11 cellular contexts compared by ENCODE assay signal in genomic region chr18:48956378-48956777, GRCh38. TPM values are rescaled to one million over a fixed set of nuclear protein-coding genes. Genes with fewer than 3 reads are reported as not detected.
DNase-seq lines count a peak whose midpoint lies in the region; ATAC-seq, FAIRE-seq and TF ChIP-seq lines count a peak whose summit lies in the region.
"Had no signal": no experiment of that assay in that cellular context is flagged by ENCODE, and none has a peak within 500 bp of the region (broad histone marks: within the 10 kb centered on the region; RNA-seq: fewer than 3 reads in every experiment).

No MANE protein-coding gene starts in this region.

- H3K9me2 ChIP-seq in HCT116 (ENCODE audit: insufficient read depth) = no peaks in the 10 kb centered on the region

- no peaks in the 10 kb centered on the region for H3K36me3 ChIP-seq in HCT116 (ENCODE audit: control insufficient read depth in 1 of 2, insufficient read depth in 2 of 2, low read length in 2 of 2)
- H3K36me3 ChIP-seq in bronchial epithelial cell (ENCODE audit: control insufficient read depth, insufficient read depth, low read length) = no peaks in the 10 kb centered on the region
- no peaks in the 10 kb centered on the region for H3K36me3 ChIP-seq in mesenchymal stem cell (ENCODE audit: control insufficient read depth in 1 of 2, insufficient read depth in 2 of 2, low read depth in 1 of 2, low read length in 2 of 2)
- H3K36me3 ChIP-seq in thoracic aorta = no peaks in the 10 kb centered on the region

- peak overlapping the region in 1 of 2 experiments; percentile 24 for H3K18ac ChIP-seq in mesenchymal stem cell (ENCODE audit: low read depth in 1 of 2, low read length in 2 of 2)

- no peak overlapping the region for H2BK5ac ChIP-seq in mesenchymal stem cell (ENCODE audit: low read depth, low read length, poor library complexity, severe bottlenecking)

- WGBS in mesenchymal stem cell = 100% methylated on average over 2 of the region's 2 CpGs

- H3K4ac ChIP-seq in mesenchymal stem cell (ENCODE audit: low read depth in 1 of 2, low read length in 2 of 2) = no peak overlapping the region

- H3K27me3 ChIP-seq in HCT116 (ENCODE audit: insufficient read depth, low read length) (no peaks in the 10 kb centered on the region), bronchial epithelial cell (ENCODE audit: control insufficient read depth, insufficient read depth, low read length) (no peaks in the 10 kb centered on the region), mesenchymal stem cell (ENCODE audit: control insufficient read depth in 1 of 2, insufficient read depth in 1 of 2, low read length in 2 of 2) (no peaks in the 10 kb centered on the region), thoracic aorta (replicated peaks; ENCODE audit: insufficient read depth) (no peaks in the 10 kb centered on the region)

- peaks cover 24 to 51% of the 10 kb centered on the region in 2 experiments for H3K4me1 ChIP-seq in HCT116 (ENCODE audit: control insufficient read depth in 1 of 2, insufficient read depth in 2 of 2, low read length in 2 of 2)
- peaks cover 10% of the 10 kb centered on the region for H3K4me1 ChIP-seq in mesenchymal stem cell (ENCODE audit: control insufficient read depth, insufficient read depth, low read depth, low read length)
- H3K4me1 ChIP-seq in thoracic aorta (ENCODE audit: control insufficient read depth in 1 of 2, low read depth in 2 of 2) = peaks cover 30 to 67% of the 10 kb centered on the region in 2 donors

- H2BK120ac ChIP-seq in mesenchymal stem cell (ENCODE audit: low read depth, low read length) = no peak overlapping the region

- no peaks in the 10 kb centered on the region for H3K9me3 ChIP-seq in HCT116 (ENCODE audit: control insufficient read depth in 1 of 2, insufficient read depth in 1 of 2, low read depth in 1 of 2, low read length in 2 of 2)
- no peaks in the 10 kb centered on the region for H3K9me3 ChIP-seq in mesenchymal stem cell (ENCODE audit: control insufficient read depth, low read length)
- H3K9me3 ChIP-seq in thoracic aorta = no peaks in the 10 kb centered on the region

- FAIRE-seq in bronchial epithelial cell (lab: Jason Lieb, UNC) = no peak
- no peak for FAIRE-seq in GM12892 (lab: Jason Lieb, UNC)

- H3K14ac ChIP-seq in mesenchymal stem cell (ENCODE audit: low read length in 2 of 2) = no peak overlapping the region

- TF ChIP-seq CTCF in HCT116 (IDR thresholded peaks at IDR 0.05 in 2 of 3, conservative IDR thresholded peaks at IDR 0.05 in 1 of 3; ENCODE audit: borderline replicate concordance in 1 of 3, insufficient read depth in 1 of 3, low read depth in 2 of 3, low read length in 2 of 3) = no peak
- no peak for TF ChIP-seq CTCF in bronchial epithelial cell (IDR thresholded peaks at IDR 0.05; ENCODE audit: insufficient read depth, low read length, severe bottlenecking)
- TF ChIP-seq CTCF in thoracic aorta (IDR thresholded peaks at IDR 0.05) = no peak

- peak overlapping the region; percentile 50 for H3K4me2 ChIP-seq in HCT116 (ENCODE audit: low read length)
- H3K4me2 ChIP-seq in mesenchymal stem cell (ENCODE audit: low read length, poor library complexity, severe bottlenecking) = no peak overlapping the region

- H3K27ac ChIP-seq in HCT116 (ENCODE audit: low read depth, low read length) = no peak overlapping the region
- H3K27ac ChIP-seq in mesenchymal stem cell (ENCODE audit: low read length, poor library complexity, severe bottlenecking) = no peak overlapping the region
- peak overlapping the region; percentile 99 to 100 for H3K27ac ChIP-seq in thoracic aorta

- RAD21 ChIA-PET in HCT116 (lab: Charles Lee; ENCODE audit: low non-redundant PET in 1 of 2, low total read pairs in 2 of 2, uncharacterized antibody in 2 of 2, unreplicated experiment in 2 of 2) = no interaction called here

- TF ChIP-seq POLR2A in HCT116 (IDR thresholded peaks at IDR 0.05; ENCODE audit: borderline replicate concordance, extremely low read depth, insufficient read depth, insufficient read length) (no peak), GM12892 (IDR thresholded peaks at IDR 0.05; ENCODE audit: low read depth, low read length) (no peak)

- POLR2A ChIA-PET in HCT116 (lab: Charles Lee) = no interaction called here

- H4K8ac ChIP-seq in mesenchymal stem cell (ENCODE audit: low read length) = no peak overlapping the region

- no peaks in the 10 kb centered on the region for H4K20me1 ChIP-seq in HCT116 (ENCODE audit: insufficient read depth)

- no peak overlapping the region for H4K91ac ChIP-seq in mesenchymal stem cell (ENCODE audit: low read length)

- H3K79me2 ChIP-seq in HCT116 (ENCODE audit: insufficient read depth, low read length) = no peaks in the 10 kb centered on the region

- ATAC-seq in HCT116 (no peak), thoracic aorta (ENCODE audit: insufficient number of reproducible peaks, low FRiP score, low read depth) (no peak), GM18511 (IDR thresholded peaks at IDR 0.05; ENCODE audit: unreplicated experiment) (no peak)

- H2BK12ac ChIP-seq in mesenchymal stem cell (ENCODE audit: low read length in 2 of 2) = peak overlapping the region in 1 of 2 experiments; percentile 43

- TF ChIP-seq RAD21 in HCT116 (IDR thresholded peaks at IDR 0.05; ENCODE audit: low read depth) = no peak

- H2AK5ac ChIP-seq in mesenchymal stem cell (ENCODE audit: low read length, severe bottlenecking) = no peak overlapping the region

- H3K9ac ChIP-seq in HCT116 (ENCODE audit: low read length) (no peak overlapping the region), mesenchymal stem cell (ENCODE audit: low read length) (peak overlapping the region; percentile 88)

- H2AFZ ChIP-seq in HCT116 (ENCODE audit: low read depth, low read length, poor library complexity, severe bottlenecking) (no peak overlapping the region), mesenchymal stem cell (ENCODE audit: low read depth, low read length) (no peak overlapping the region)

- DNase-seq in HCT116 (ENCODE audit: low read depth, low spot score) (no peak), bronchial epithelial cell (ENCODE audit: low read depth) (peak; percentile 66), mesenchymal stem cell (peak; percentile 84), thoracic aorta (ENCODE audit: low spot score) (no peak), NCI-H1930 (lab: John Stamatoyannopoulos, UW) (no peak), GM12892 (ENCODE audit: insufficient read length) (no peak), GM19238 (ENCODE audit: insufficient read length, low spot score) (no peak)
- DNase-seq: activated CD4-positive, alpha-beta T cell treated with anti-CD3 and anti-CD28 coated beads for 1 hour; NCI-H1048; stimulated activated CD8-positive, alpha-beta memory T cell treated with anti-CD3 and anti-CD28 coated beads, Interleukin-4, amount 100 ng/mL, for 48 hours had no signal

- no peaks in the 10 kb centered on the region for H3K79me1 ChIP-seq in mesenchymal stem cell (replicated peaks; ENCODE audit: low read length, poor library complexity, severe bottlenecking)

- intact Hi-C loops in HCT116 (cut with micrococcal nuclease) = no loop called here

- BruUV-seq in HCT116 (replicated peaks; lab: Mats Ljungman, UMichigan) = no TSS peak

- H2BK15ac ChIP-seq in mesenchymal stem cell (ENCODE audit: low read depth, poor library complexity, severe bottlenecking) = no peak overlapping the region

- H3K23ac ChIP-seq in mesenchymal stem cell (ENCODE audit: low read length in 2 of 2) = no peak overlapping the region

- CTCF ChIA-PET in HCT116 (lab: Charles Lee) = no interaction called here

- H3K4me3 ChIP-seq in HCT116 (replicated peaks in 1 of 2; ENCODE audit: low read depth in 1 of 2, low read length in 2 of 2) = no peak overlapping the region
- no peak overlapping the region for H3K4me3 ChIP-seq in bronchial epithelial cell (ENCODE audit: low read depth, low read length)
- peak overlapping the region in 1 of 2 experiments; percentile 38 for H3K4me3 ChIP-seq in mesenchymal stem cell (ENCODE audit: insufficient read depth in 1 of 2, low read depth in 1 of 2, low read length in 2 of 2)
- H3K4me3 ChIP-seq in thoracic aorta = no peak overlapping the region

TF ChIP-seq in HCT116, 20 proteins besides CTCF, POLR2A, EP300 and RAD21:
- TF ChIP-seq ZBTB33 (IDR thresholded peaks at IDR 0.05; ENCODE audit: extremely low read depth, insufficient replicate concordance, low read length) = no peak
- no peak for TF ChIP-seq CEBPB (IDR thresholded peaks at IDR 0.05; ENCODE audit: low read depth)
- TF ChIP-seq TCF7L2 (IDR thresholded peaks at IDR 0.05; ENCODE audit: borderline replicate concordance, extremely low read depth, insufficient read depth, insufficient read length) = no peak
- TF ChIP-seq POLR2AphosphoS5 (IDR thresholded peaks at IDR 0.05; ENCODE audit: low read depth, low read length) = no peak
- no peak for TF ChIP-seq EZH2phosphoT487 (IDR thresholded peaks at IDR 0.05; ENCODE audit: borderline replicate concordance)
- no peak for TF ChIP-seq ATF3 (IDR thresholded peaks at IDR 0.05)
- no peak for TF ChIP-seq CBX3 (IDR thresholded peaks at IDR 0.05; ENCODE audit: low read depth)
- no peak for TF ChIP-seq SRF (IDR thresholded peaks at IDR 0.05; ENCODE audit: low read depth)
TF ChIP-seq in HCT116: peak in this region for 0.

RNA-seq across cellular contexts. Expression of gene SMAD7, which starts 5.6 kb away (rescaled TPM):
- total RNA-seq in HCT116 (2021; ENCODE audit: unreplicated experiment) (7.2 TPM), bronchial epithelial cell (11.5 and 19.2 TPM in 2 replicates), thoracic aorta (100 to 1,000 TPM in 1 of 2 donors, 10 to 100 TPM in 1; 80.8 to 107 TPM)
- 3.6 and 4.2 TPM in 2 replicates for polyA plus RNA-seq in HCT116 (2012)
- polyA plus RNA-seq in mesenchymal stem cell (2013, experiment 1 of 2) = 9.6 TPM
- polyA plus RNA-seq in mesenchymal stem cell (2013, experiment 2 of 2) = 9.9 TPM
- polyA plus RNA-seq in GM12892 (2012; ENCODE audit: missing spikeins) = 13.8 TPM

Comparison
In these comparisons a context has a peak if more than half of its experiments do, and no peak if none do; other contexts are left out.
1. DNase-seq: peak in bronchial epithelial cell (single experiment) and mesenchymal stem cell (single experiment); none in HCT116 (single experiment), thoracic aorta (single experiment), NCI-H1930 (0 of 2), GM12892 (single experiment) and GM19238 (single experiment).
2. H3K27ac ChIP-seq: peak in thoracic aorta (2 of 2); none in HCT116 (single experiment) and mesenchymal stem cell (single experiment).